ENCODE assay signal across 8 cellular contexts in genomic region chr6:71420693-71421328, GRCh38.
DNase-seq lines count a peak whose midpoint lies in the region; ATAC-seq and TF ChIP-seq lines count a peak whose summit lies in the region.

No MANE protein-coding gene starts in this region.

- intact Hi-C loops in CD4-positive, alpha-beta memory T cell (cut with micrococcal nuclease), result no loop called here
- intact Hi-C loops in left lung (cut with DNase I), result no loop called here

- peaks cover 15% of the 10 kb centered on the region for H3K27me3 ChIP-seq in CD4-positive, alpha-beta memory T cell (ENCODE audit: insufficient read depth, low read length)
- peaks cover 0 to 53% of the 10 kb centered on the region in 2 donors for H3K27me3 ChIP-seq in left lung

- no peak overlapping the region for H3K4me3 ChIP-seq in CD4-positive, alpha-beta memory T cell (ENCODE audit: low read length in 2 of 2)
- peak overlapping the region; percentile 82 for H3K4me3 ChIP-seq in SK-N-MC
- peak overlapping the region; percentile 57 to 86 for H3K4me3 ChIP-seq in left lung

- CTCF ChIA-PET in CD4-positive, alpha-beta memory T cell (lab: Charles Lee; ENCODE audit: partially characterized antibody), result no interaction called here

- H3K4me1 ChIP-seq in CD4-positive, alpha-beta memory T cell (ENCODE audit: insufficient read depth, low read length), result no peaks in the 10 kb centered on the region
- H3K4me1 ChIP-seq in left lung, result peaks cover 0 to 6% of the 10 kb centered on the region in 2 donors

- POLR2A ChIA-PET in CD4-positive, alpha-beta memory T cell (lab: Charles Lee; ENCODE audit: partially characterized antibody), result no interaction called here

- H3K9ac ChIP-seq in SK-N-MC (ENCODE audit: insufficient read length), result peak overlapping the region; percentile 28

- H3K27ac Mint-ChIP-seq in CD4-positive, alpha-beta memory T cell, result no peak overlapping the region
- no peak overlapping the region for H3K27ac Mint-ChIP-seq in effector memory CD8-positive, alpha-beta T cell
- H3K27ac Mint-ChIP-seq in stimulated activated memory B cell treated with anti-CD40 and anti-IgM and Interleukin-4, amounts not matched to agents 10 μg/mL and 1 μg/mL and 100 μg/mL, for 72 hours, result no peak overlapping the region

- no peaks in the 10 kb centered on the region for H3K9me3 ChIP-seq in CD4-positive, alpha-beta memory T cell (ENCODE audit: control insufficient read depth in 1 of 2, low read length in 2 of 2)
- H3K9me3 ChIP-seq in SK-N-MC (ENCODE audit: low read depth, low read length), result no peaks in the 10 kb centered on the region
- no peaks in the 10 kb centered on the region for H3K9me3 ChIP-seq in left lung

- H3K36me3 Mint-ChIP-seq in CD4-positive, alpha-beta memory T cell, result no peaks in the 10 kb centered on the region
- H3K36me3 Mint-ChIP-seq in effector memory CD8-positive, alpha-beta T cell (ENCODE audit: insufficient read depth), result no peaks in the 10 kb centered on the region
- H3K36me3 Mint-ChIP-seq in stimulated activated memory B cell treated with anti-CD40 and anti-IgM and Interleukin-4, amounts not matched to agents 10 μg/mL and 1 μg/mL and 100 μg/mL, for 72 hours, result no peaks in the 10 kb centered on the region

- ATAC-seq in GM19351 (IDR thresholded peaks at IDR 0.05; ENCODE audit: unreplicated experiment), result peak; percentile 99
- peak; percentile 49 for ATAC-seq in HG03575 (IDR thresholded peaks at IDR 0.05; ENCODE audit: extremely low read depth, insufficient number of reproducible peaks, low FRiP score, unreplicated experiment)
- ATAC-seq in effector memory CD8-positive, alpha-beta T cell (replicated peaks), result no peak
- peak; percentile 98 for ATAC-seq in left lung
- ATAC-seq in stimulated activated memory B cell treated with anti-CD40 and anti-IgM and Interleukin-4, amounts not matched to agents 10 μg/mL and 1 μg/mL and 100 μg/mL, for 72 hours, result peak; percentile 75
- ATAC-seq in HG02840 (IDR thresholded peaks at IDR 0.05; ENCODE audit: low FRiP score, unreplicated experiment), result no peak

- H3K27ac ChIP-seq in CD4-positive, alpha-beta memory T cell (ENCODE audit: low read depth, low read length), result no peak overlapping the region
- no peak overlapping the region for H3K27ac ChIP-seq in SK-N-MC
- peak overlapping the region; percentile 90 to 95 for H3K27ac ChIP-seq in left lung

- H3K36me3 ChIP-seq in CD4-positive, alpha-beta memory T cell (ENCODE audit: insufficient read depth, low read length), result no peaks in the 10 kb centered on the region
- H3K36me3 ChIP-seq in SK-N-MC (ENCODE audit: insufficient read depth, low read length) (no peaks in the 10 kb centered on the region), left lung (peaks cover 0 to 10% of the 10 kb centered on the region in 2 donors)

- H3K4me3 Mint-ChIP-seq in CD4-positive, alpha-beta memory T cell, result peak overlapping the region in 7 of 8 donors; percentile 2 to 62 (median 35)
- peak overlapping the region; percentile 40 to 44 for H3K4me3 Mint-ChIP-seq in effector memory CD8-positive, alpha-beta T cell
- peak overlapping the region; percentile 72 for H3K4me3 Mint-ChIP-seq in stimulated activated memory B cell treated with anti-CD40 and anti-IgM and Interleukin-4, amounts not matched to agents 10 μg/mL and 1 μg/mL and 100 μg/mL, for 72 hours

- peaks cover 26 to 36% of the 10 kb centered on the region in 2 donors for H3K27me3 Mint-ChIP-seq in CD4-positive, alpha-beta memory T cell
- peaks cover 37 to 55% of the 10 kb centered on the region in 2 donors for H3K27me3 Mint-ChIP-seq in effector memory CD8-positive, alpha-beta T cell
- peaks cover 52% of the 10 kb centered on the region for H3K27me3 Mint-ChIP-seq in stimulated activated memory B cell treated with anti-CD40 and anti-IgM and Interleukin-4, amounts not matched to agents 10 μg/mL and 1 μg/mL and 100 μg/mL, for 72 hours

- no peak for TF ChIP-seq CTCF in left lung (IDR thresholded peaks at IDR 0.05)

- peaks cover 0 to 4% (median 0%) of the 10 kb centered on the region in 8 donors for H3K9me3 Mint-ChIP-seq in CD4-positive, alpha-beta memory T cell
- peaks cover 0 to 2% of the 10 kb centered on the region in 2 donors for H3K9me3 Mint-ChIP-seq in effector memory CD8-positive, alpha-beta T cell
- no peaks in the 10 kb centered on the region for H3K9me3 Mint-ChIP-seq in stimulated activated memory B cell treated with anti-CD40 and anti-IgM and Interleukin-4, amounts not matched to agents 10 μg/mL and 1 μg/mL and 100 μg/mL, for 72 hours

- H3K4me1 Mint-ChIP-seq in CD4-positive, alpha-beta memory T cell, result peaks cover 0 to 14% (median 6%) of the 10 kb centered on the region in 4 donors
- H3K4me1 Mint-ChIP-seq in effector memory CD8-positive, alpha-beta T cell (ENCODE audit: low read depth in 2 of 2), result peaks cover 0 to 4% of the 10 kb centered on the region in 2 donors
- H3K4me1 Mint-ChIP-seq in stimulated activated memory B cell treated with anti-CD40 and anti-IgM and Interleukin-4, amounts not matched to agents 10 μg/mL and 1 μg/mL and 100 μg/mL, for 72 hours, result no peaks in the 10 kb centered on the region

- no peak for DNase-seq in CD4-positive, alpha-beta memory T cell
- no peak for DNase-seq in SK-N-MC (ENCODE audit: low read depth, low spot score)
- no peak for DNase-seq in effector memory CD8-positive, alpha-beta T cell
- peak; percentile 92 to 95 for DNase-seq in left lung

Comparison
In these comparisons a context has a peak if more than half of its experiments do, and no peak if none do; other contexts are left out.
1. DNase-seq: peak in left lung (2 of 2); none in CD4-positive, alpha-beta memory T cell (0 of 5), SK-N-MC (single experiment) and effector memory CD8-positive, alpha-beta T cell (0 of 3).
2. H3K27ac ChIP-seq: peak in left lung (2 of 2); none in CD4-positive, alpha-beta memory T cell (single experiment) and SK-N-MC (single experiment).
3. H3K4me3 ChIP-seq: peak in SK-N-MC (single experiment) and left lung (2 of 2); none in CD4-positive, alpha-beta memory T cell (0 of 2).
4. ATAC-seq: peak in GM19351 (single experiment), HG03575 (single experiment), left lung (single experiment) and stimulated activated memory B cell treated with anti-CD40 and anti-IgM and Interleukin-4, amounts not matched to agents 10 μg/mL and 1 μg/mL and 100 μg/mL, for 72 hours (single experiment); none in effector memory CD8-positive, alpha-beta T cell (single experiment) and HG02840 (single experiment).
5. Peak in every context shown above with its lines, with median percentiles within 50 percentile points of each other: H3K4me3 Mint-ChIP-seq.